12 cellular contexts compared by ENCODE assay signal in genomic region chr22:46584081-46584903, GRCh38. TPM values are rescaled to one million over a fixed set of nuclear protein-coding genes. Genes with fewer than 3 reads are reported as not detected.
DNase-seq lines count a peak whose midpoint lies in the region; ATAC-seq and TF ChIP-seq lines count a peak whose summit lies in the region.
"Had no signal": no experiment of that assay in that cellular context is flagged by ENCODE, and none has a peak within 500 bp of the region (broad histone marks: within the 10 kb centered on the region; RNA-seq: fewer than 3 reads in every experiment).

No MANE protein-coding gene starts in this region.

- no peaks in the 10 kb centered on the region for H3K4me1 ChIP-seq in osteoblast (ENCODE audit: insufficient read depth, low read length)
- H3K4me1 ChIP-seq: uterus had no signal

- ATAC-seq in HG02981 (IDR thresholded peaks at IDR 0.05; ENCODE audit: unreplicated experiment) (no peak), GM21576 (IDR thresholded peaks at IDR 0.05; ENCODE audit: unreplicated experiment) (no peak), HG03135 (IDR thresholded peaks at IDR 0.05; ENCODE audit: unreplicated experiment) (no peak), HG02763 (IDR thresholded peaks at IDR 0.05; ENCODE audit: unreplicated experiment) (no peak)

- H3K27ac ChIP-seq in osteoblast (ENCODE audit: low read depth, low read length): no peak overlapping the region
- H3K27ac ChIP-seq: uterus had no signal

- no peak overlapping the region for H3K4me3 ChIP-seq in osteoblast (ENCODE audit: insufficient read depth, low read length)
- H3K4me3 ChIP-seq: Peyer's patch, uterus had no signal

- no peak overlapping the region for H3K4me2 ChIP-seq in osteoblast (ENCODE audit: insufficient read depth, low read length)

- peaks cover 51% of the 10 kb centered on the region for H4K20me1 ChIP-seq in osteoblast (ENCODE audit: insufficient read depth, low read length)

- H3K79me2 ChIP-seq in osteoblast (ENCODE audit: insufficient read depth, low read length): peaks cover 34% of the 10 kb centered on the region

- TF ChIP-seq CTCF in osteoblast (IDR thresholded peaks at IDR 0.05; ENCODE audit: extremely low read depth, low read depth, low read length): no peak

- peak; percentile 56 for DNase-seq in Daoy (ENCODE audit: low read depth)
- peak; percentile 94 for DNase-seq in NCI-H69 (lab: John Stamatoyannopoulos, UW)
- peak; percentile 31 for DNase-seq in fibroblast of peridontal ligament (ENCODE audit: extremely low read depth)
- DNase-seq in osteoblast (ENCODE audit: insufficient read length, low spot score, missing footprints): peak; percentile 91
- DNase-seq: mammary epithelial cell, NCI-H1105 treated with DMSO at 0.1 percent for 48 hours, uterus had no signal

- no peaks in the 10 kb centered on the region for H3K36me3 ChIP-seq in osteoblast (ENCODE audit: insufficient read depth, low read length)
- H3K36me3 ChIP-seq: Peyer's patch, uterus had no signal

- no peak overlapping the region for H2AFZ ChIP-seq in osteoblast (ENCODE audit: low read length)

- no peaks in the 10 kb centered on the region for H3K9me3 ChIP-seq in osteoblast (ENCODE audit: low read depth, low read length)
- H3K9me3 ChIP-seq: Peyer's patch, uterus had no signal

- no peaks in the 10 kb centered on the region for H3K27me3 ChIP-seq in osteoblast (ENCODE audit: insufficient read depth, low read length)
- H3K27me3 ChIP-seq: Peyer's patch, uterus had no signal

RNA-seq across cellular contexts. Expression of gene GRAMD4, which starts 35.9 kb away (rescaled TPM):
- total RNA-seq in Daoy (2014; rRNA removed; shearing (Covaris generic)): 8.3 and 15.4 TPM in 2 replicates
- total RNA-seq in osteoblast: 16.8 and 17.0 TPM in 2 replicates

RNA-seq across cellular contexts. Expression of gene CELSR1, which starts 46.9 kb away (rescaled TPM):
- 2.9 and 4.3 TPM in 2 replicates for total RNA-seq in Daoy (2014; rRNA removed; shearing (Covaris generic))
- 2.7 and 3.6 TPM in 2 replicates for total RNA-seq in osteoblast

Comparison
In these comparisons a context has a peak if more than half of its experiments do, and no peak if none do; other contexts are left out.
1. DNase-seq: peak in every context shown above with its lines; median percentile 94 in NCI-H69; 91 in osteoblast; 56 in Daoy; 31 in fibroblast of peridontal ligament.